1 cellular context compared by ENCODE assay signal in the genomic region with DNA sequence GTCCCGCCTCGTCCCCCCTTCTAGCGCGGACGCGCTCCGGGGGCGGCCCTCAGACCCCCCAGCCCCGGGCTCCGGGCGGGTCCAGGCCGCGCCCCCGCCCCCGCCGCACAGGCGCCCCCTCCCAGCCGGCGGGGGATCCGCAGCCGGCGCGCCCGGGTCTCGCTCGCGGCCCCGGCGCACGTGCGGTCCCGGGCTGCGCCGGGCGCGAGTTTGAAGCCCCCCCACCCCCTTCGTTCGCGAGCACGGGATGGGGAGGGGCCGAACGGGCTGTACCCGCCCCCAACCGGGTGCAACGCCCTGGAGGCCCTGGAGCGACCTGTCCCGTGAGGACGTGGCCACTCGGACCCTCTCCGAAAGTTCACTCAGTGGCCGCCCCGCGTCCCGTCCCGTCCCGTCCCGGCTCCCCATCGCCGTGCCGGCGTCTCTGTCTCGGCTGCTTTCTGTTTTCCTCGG.
TF ChIP-seq lines count a peak whose summit lies in the region.

No MANE protein-coding gene starts in this region.

TF ChIP-seq in SK-N-SH treated with all-trans-retinoic acid at 6 μM for 48 hours, 23 proteins besides CTCF, POLR2A, EP300 and RAD21 (continued from another document):
- TF ChIP-seq, protein P1, sequence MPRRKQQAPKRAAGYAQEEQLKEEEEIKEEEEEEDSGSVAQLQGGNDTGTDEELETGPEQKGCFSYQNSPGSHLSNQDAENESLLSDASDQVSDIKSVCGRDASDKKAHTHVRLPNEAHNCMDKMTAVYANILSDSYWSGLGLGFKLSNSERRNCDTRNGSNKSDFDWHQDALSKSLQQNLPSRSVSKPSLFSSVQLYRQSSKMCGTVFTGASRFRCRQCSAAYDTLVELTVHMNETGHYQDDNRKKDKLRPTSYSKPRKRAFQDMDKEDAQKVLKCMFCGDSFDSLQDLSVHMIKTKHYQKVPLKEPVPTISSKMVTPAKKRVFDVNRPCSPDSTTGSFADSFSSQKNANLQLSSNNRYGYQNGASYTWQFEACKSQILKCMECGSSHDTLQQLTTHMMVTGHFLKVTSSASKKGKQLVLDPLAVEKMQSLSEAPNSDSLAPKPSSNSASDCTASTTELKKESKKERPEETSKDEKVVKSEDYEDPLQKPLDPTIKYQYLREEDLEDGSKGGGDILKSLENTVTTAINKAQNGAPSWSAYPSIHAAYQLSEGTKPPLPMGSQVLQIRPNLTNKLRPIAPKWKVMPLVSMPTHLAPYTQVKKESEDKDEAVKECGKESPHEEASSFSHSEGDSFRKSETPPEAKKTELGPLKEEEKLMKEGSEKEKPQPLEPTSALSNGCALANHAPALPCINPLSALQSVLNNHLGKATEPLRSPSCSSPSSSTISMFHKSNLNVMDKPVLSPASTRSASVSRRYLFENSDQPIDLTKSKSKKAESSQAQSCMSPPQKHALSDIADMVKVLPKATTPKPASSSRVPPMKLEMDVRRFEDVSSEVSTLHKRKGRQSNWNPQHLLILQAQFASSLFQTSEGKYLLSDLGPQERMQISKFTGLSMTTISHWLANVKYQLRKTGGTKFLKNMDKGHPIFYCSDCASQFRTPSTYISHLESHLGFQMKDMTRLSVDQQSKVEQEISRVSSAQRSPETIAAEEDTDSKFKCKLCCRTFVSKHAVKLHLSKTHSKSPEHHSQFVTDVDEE (CRISPR knock-in tag; IDR thresholded peaks at IDR 0.05) = no peak
- TF ChIP-seq OSR1 (CRISPR knock-in tag; IDR thresholded peaks at IDR 0.05) (no peak), TCF4 (CRISPR knock-in tag; IDR thresholded peaks at IDR 0.05; ENCODE audit: borderline replicate concordance) (no peak), ESRRG (CRISPR knock-in tag; IDR thresholded peaks at IDR 0.05) (no peak), ZNF565 (CRISPR knock-in tag; conservative IDR thresholded peaks at IDR 0.05; ENCODE audit: low read depth) (no peak)
